19 cellular contexts compared by ENCODE assay signal in genomic region chr17:1174490-1174889, GRCh38. TPM values are rescaled to one million over a fixed set of nuclear protein-coding genes. Genes with fewer than 3 reads are reported as not detected.
DNase-seq lines count a peak whose midpoint lies in the region; ATAC-seq and TF ChIP-seq lines count a peak whose summit lies in the region.
"Had no signal": no experiment of that assay in that cellular context is flagged by ENCODE, and none has a peak within 500 bp of the region (broad histone marks: within the 10 kb centered on the region; RNA-seq: fewer than 3 reads in every experiment).

No MANE protein-coding gene starts in this region.

- DNase-seq in heart right ventricle (no peak), left ventricle myocardium superior (no peak), NCI-H69 (lab: John Stamatoyannopoulos, UW) (peak; percentile 77), right atrium auricular region (ENCODE audit: low spot score) (no peak), left colon (no peak)
- no peak for DNase-seq in activated T-cell treated with anti-CD3 and anti-CD28 coated beads, Interleukin-2, amount 50 U/mL, for 1 hour
- DNase-seq: CD4-positive, alpha-beta memory T cell; DMS53; EL; HFFc6; KBM-7; NCI-H1930; NCI-H748 treated with DMSO at 0.1 percent for 48 hours; OCI-M1; SHP77 treated with DMSO at 0.1 percent for 48 hours; SK-N-SH had no signal

- intact Hi-C loops in heart right ventricle (cut with DNase I) = loop anchor here in 1 of 10 donors (5.0 kb wide), 1 partner anchor 1083 kb away; no protein-coding TSS in a partner anchor
- intact Hi-C loops in left ventricle myocardium superior (cut with micrococcal nuclease) = no loop called here
- intact Hi-C loops in left colon (cut with DNase I, micrococcal nuclease) = no loop called here

- no peak for TF ChIP-seq CTCF in heart right ventricle (IDR thresholded peaks at IDR 0.05)
- no peak for TF ChIP-seq CTCF in right atrium auricular region (IDR thresholded peaks at IDR 0.05)

- ATAC-seq in heart right ventricle (no peak), left ventricle myocardium superior (no peak), GM18909 (IDR thresholded peaks at IDR 0.05; ENCODE audit: poor library complexity, unreplicated experiment) (no peak), left colon (no peak)
- ATAC-seq: HepG2 had no signal

- 87 to 89% methylated on average over 4 of the region's 4 CpGs for WGBS in heart right ventricle, 2 donors

- H3K9me3 ChIP-seq in heart right ventricle (no peaks in the 10 kb centered on the region), right atrium auricular region (no peaks in the 10 kb centered on the region)
- H3K9me3 ChIP-seq: BLaER1, SK-N-SH had no signal

- H3K27ac ChIP-seq in heart right ventricle (peak overlapping the region; percentile 52 to 88 (median 62)), right atrium auricular region (peak overlapping the region; percentile 51 to 60)
- H3K27ac ChIP-seq: BLaER1 had no signal

- H3K36me3 ChIP-seq in heart right ventricle (peaks cover 0 to 10% (median 0%) of the 10 kb centered on the region in 9 donors), right atrium auricular region (no peaks in the 10 kb centered on the region)

- H3K27me3 ChIP-seq in heart right ventricle (peaks cover 0 to 11% (median 0%) of the 10 kb centered on the region in 7 donors), right atrium auricular region (no peaks in the 10 kb centered on the region)
- H3K27me3 ChIP-seq: BLaER1 had no signal

- H3K4me3 ChIP-seq in heart right ventricle (peak overlapping the region in 2 of 10 donors; percentile 27 to 34), right atrium auricular region (no peak overlapping the region)
- H3K4me3 ChIP-seq: BLaER1 had no signal

- H3K4me1 ChIP-seq in heart right ventricle (peaks cover 19 to 87% (median 60%) of the 10 kb centered on the region in 9 donors), right atrium auricular region (peaks cover 0 to 64% of the 10 kb centered on the region in 2 donors)

RNA-seq across cellular contexts. Expression of gene ABR, which starts 5.3 kb away (rescaled TPM):
- total RNA-seq in heart right ventricle (100 to 1,000 TPM; 118 to 173 (median 145) TPM), left ventricle myocardium superior (167 TPM), right atrium auricular region (100 to 1,000 TPM in 1 of 2 donors, 10 to 100 TPM in 1; 94.9 to 116 TPM), left colon (100 to 1,000 TPM; 310 to 373 TPM)
- polyA plus RNA-seq in heart right ventricle = 100 to 1,000 TPM in 1 of 2 donors, 10 to 100 TPM in 1; 49.1 to 120 TPM
